Comparison of ENCODE assay signal across 15 cellular contexts in genomic region chr12:59452259-59452658, GRCh38.
DNase-seq lines count a peak whose midpoint lies in the region; ATAC-seq, FAIRE-seq and TF ChIP-seq lines count a peak whose summit lies in the region.
"Had no signal": no experiment of that assay in that cellular context is flagged by ENCODE, and none has a peak within 500 bp of the region (broad histone marks: within the 10 kb centered on the region; RNA-seq: fewer than 3 reads in every experiment).

No MANE protein-coding gene starts in this region.

- DNase-seq in right lobe of liver (no peak), HepG2 (ENCODE audit: low spot score) (no peak), mammary epithelial cell (peak; percentile 77), kidney glomerular epithelial cell (lab: John Stamatoyannopoulos, UW) (peak; percentile 62), GM13977 (ENCODE audit: low spot score) (no peak), NCI-H748 (lab: John Stamatoyannopoulos, UW; ENCODE audit: unreplicated experiment) (no peak), vagina (ENCODE audit: extremely low spot score in 2 of 2) (no peak)
- no peak for DNase-seq in activated CD4-positive, CD25-positive, alpha-beta regulatory T cell treated with anti-CD3 and anti-CD28 coated beads, Interleukin-2, amount 50 U/mL, for 72 hours
- DNase-seq: 8988T; activated B cell treated with CpG ODN at 0.5 μM for 24 hours; NCI-H345; SHP77; stimulated activated CD4-positive, alpha-beta T cell treated with anti-CD3 and anti-CD28 coated beads, Interleukin-4, amount 100 ng/mL, for 24 hours; stomach had no signal

- TF ChIP-seq EP300 in HepG2 (IDR thresholded peaks at IDR 0.05; ENCODE audit: low read depth in 2 of 2, low read length in 2 of 2) (no peak), HepG2 (CRISPR knock-in tag; IDR thresholded peaks at IDR 0.05; ENCODE audit: borderline replicate concordance) (no peak)

- H3K4me3 ChIP-seq in right lobe of liver (no peak overlapping the region), HepG2 (replicated peaks in 1 of 3; ENCODE audit: insufficient read depth in 1 of 3, low read depth in 2 of 3, low read length in 3 of 3) (no peak overlapping the region), mammary epithelial cell (replicated peaks in 1 of 3; ENCODE audit: insufficient read depth in 1 of 3, low read depth in 2 of 3, low read length in 3 of 3) (no peak overlapping the region), vagina (no peak overlapping the region)
- H3K4me3 ChIP-seq: stomach had no signal

- TF ChIP-seq CTCF in right lobe of liver (IDR thresholded peaks at IDR 0.05) (no peak), HepG2 (CRISPR knock-in tag; IDR thresholded peaks at IDR 0.05) (no peak), mammary epithelial cell (conservative IDR thresholded peaks at IDR 0.05 in 1 of 2, IDR thresholded peaks at IDR 0.05 in 1 of 2; ENCODE audit: extremely low read depth in 1 of 2, insufficient read depth in 1 of 2, low read depth in 1 of 2, low read length in 2 of 2) (no peak), GM13977 (IDR thresholded peaks at IDR 0.05; ENCODE audit: extremely low read depth, insufficient read depth, missing control alignments) (no peak), vagina (IDR thresholded peaks at IDR 0.05) (no peak)

- H3K9ac ChIP-seq in HepG2 (ENCODE audit: insufficient read depth, low read depth, low read length) (no peak overlapping the region), mammary epithelial cell (ENCODE audit: insufficient read depth, low read length) (no peak overlapping the region)

- H3K27me3 ChIP-seq in right lobe of liver (no peaks in the 10 kb centered on the region), HepG2 (ENCODE audit: control insufficient read depth in 1 of 2, insufficient read depth in 2 of 2, low read length in 2 of 2) (no peaks in the 10 kb centered on the region; a peak in 1 of 5 replicates), mammary epithelial cell (ENCODE audit: insufficient read depth, low read length) (no peaks in the 10 kb centered on the region), vagina (no peaks in the 10 kb centered on the region)
- H3K27me3 ChIP-seq: stomach had no signal

- H2AFZ ChIP-seq in HepG2 (ENCODE audit: low read length): no peak overlapping the region
- no peak overlapping the region for H2AFZ ChIP-seq in mammary epithelial cell (ENCODE audit: low read depth, low read length)

- dilution Hi-C loops in mammary epithelial cell (cut with HindIII; ENCODE audit: low sequenced_read_pairs): no loop called here

- no peak overlapping the region for H3K27ac ChIP-seq in right lobe of liver
- H3K27ac ChIP-seq in HepG2 (ENCODE audit: extremely low read length, insufficient read depth, low read length): no peak overlapping the region
- H3K27ac ChIP-seq in mammary epithelial cell (ENCODE audit: insufficient read depth, low read depth, low read length): no peak overlapping the region
- no peak overlapping the region for H3K27ac ChIP-seq in vagina
- H3K27ac ChIP-seq: stomach had no signal

- BruUV-seq in HepG2 (replicated peaks; lab: Mats Ljungman, UMichigan) (no TSS peak), mammary epithelial cell (replicated peaks; lab: Mats Ljungman, UMichigan) (no TSS peak)

- CTCF ChIA-PET in HepG2 (lab: Yijun Ruan, JAX; ENCODE audit: low intra/inter-chr PET ratio, low total read pairs) (no interaction called here), mammary epithelial cell (lab: Charles Lee; ENCODE audit: low non-redundant PET) (no interaction called here)

- in situ Hi-C loops in HepG2 (cut with HindIII; ENCODE audit: extremely low pct_ligation_motif_present, low pct_unique_long_range_greater_than_20kb) (no loop called here), mammary epithelial cell (cut with MboI; ENCODE audit: low sequenced_read_pairs in 2 of 2) (no loop called here), GM13977 (cut with MboI; ENCODE audit: low pct_unique_long_range_greater_than_20kb, low sequenced_read_pairs, unreplicated experiment) (no loop called here)

- no peaks in the 10 kb centered on the region for H3K79me2 ChIP-seq in HepG2 (ENCODE audit: insufficient read depth, low read length)
- H3K79me2 ChIP-seq in mammary epithelial cell (ENCODE audit: insufficient read depth, low read length): no peaks in the 10 kb centered on the region

- no peak for FAIRE-seq in HepG2 (lab: Jason Lieb, UNC)
- FAIRE-seq: endometrium had no signal

- TF ChIP-seq POLR2A in right lobe of liver (IDR thresholded peaks at IDR 0.05) (no peak), HepG2 (IDR thresholded peaks at IDR 0.05; ENCODE audit: insufficient read depth in 1 of 2, low read depth in 2 of 2, low read length in 2 of 2) (no peak), vagina (IDR thresholded peaks at IDR 0.05) (no peak)

- H4K20me1 ChIP-seq in HepG2 (ENCODE audit: insufficient read depth, low read length) (no peaks in the 10 kb centered on the region), mammary epithelial cell (ENCODE audit: insufficient read depth, low read length) (no peaks in the 10 kb centered on the region)

- WGBS in right lobe of liver (ENCODE audit: insufficient coverage, low coverage, low lambda C conversion rate, missing lambda C conversion rate): 42% methylated on average over 1 of the region's 1 CpG
- 0% methylated on average over 1 of the region's 1 CpG for WGBS in HepG2 (ENCODE audit: low lambda C conversion rate)
- WGBS in mammary epithelial cell (ENCODE audit: low coverage, missing lambda C conversion rate): 73% methylated on average over 1 of the region's 1 CpG

- POLR2A ChIA-PET in HepG2 (lab: Yijun Ruan, JAX): no interaction called here

- H3K4me1 ChIP-seq in right lobe of liver: no peaks in the 10 kb centered on the region
- H3K4me1 ChIP-seq in HepG2 (ENCODE audit: insufficient read depth, low read length): no peaks in the 10 kb centered on the region
- H3K4me1 ChIP-seq in mammary epithelial cell (ENCODE audit: insufficient read depth, low read length): peaks cover 5% of the 10 kb centered on the region
- no peaks in the 10 kb centered on the region for H3K4me1 ChIP-seq in vagina

- no peaks in the 10 kb centered on the region for H3K9me3 ChIP-seq in right lobe of liver
- H3K9me3 ChIP-seq in HepG2 (ENCODE audit: low read length): peaks cover 20% of the 10 kb centered on the region
- H3K9me3 ChIP-seq in mammary epithelial cell (replicated peaks; ENCODE audit: insufficient read depth, low read length): no peaks in the 10 kb centered on the region
- no peaks in the 10 kb centered on the region for H3K9me3 ChIP-seq in vagina

- ATAC-seq in right lobe of liver (peak in 3 of 4 donors; percentile 38 to 71 (median 42)), HepG2 (no peak)

- no peaks in the 10 kb centered on the region for H3K36me3 ChIP-seq in right lobe of liver
- H3K36me3 ChIP-seq in HepG2 (replicated peaks in 1 of 2; ENCODE audit: control insufficient read depth in 1 of 2, insufficient read depth in 2 of 2, low read length in 2 of 2): no peaks in the 10 kb centered on the region
- no peaks in the 10 kb centered on the region for H3K36me3 ChIP-seq in mammary epithelial cell (ENCODE audit: insufficient read depth, low read length)
- no peaks in the 10 kb centered on the region for H3K36me3 ChIP-seq in vagina
- H3K36me3 ChIP-seq: stomach had no signal

- TF ChIP-seq RAD21 in HepG2 (CRISPR knock-in tag; IDR thresholded peaks at IDR 0.05): no peak

- intact Hi-C loops in right lobe of liver (cut with DNase I) (no loop called here), HepG2 (cut with micrococcal nuclease; ENCODE audit: unreplicated experiment) (no loop called here), mammary epithelial cell (cut with micrococcal nuclease) (no loop called here), vagina (cut with DNase I) (no loop called here)

- no peak overlapping the region for H3K4me2 ChIP-seq in HepG2 (ENCODE audit: low read depth, low read length)
- H3K4me2 ChIP-seq in mammary epithelial cell (ENCODE audit: insufficient read depth, low read depth, low read length): peak overlapping the region; percentile 25

TF ChIP-seq in HepG2, 621 proteins besides CTCF, POLR2A, EP300 and RAD21 (continues in another document):
- TF ChIP-seq ZFP62 (CRISPR knock-in tag; IDR thresholded peaks at IDR 0.05): no peak
- TF ChIP-seq IKZF5 (CRISPR knock-in tag; IDR thresholded peaks at IDR 0.05): no peak
- no peak for TF ChIP-seq HDAC2 (CRISPR knock-in tag; IDR thresholded peaks at IDR 0.05)
- TF ChIP-seq ZBTB20 (CRISPR knock-in tag; IDR thresholded peaks at IDR 0.05; ENCODE audit: borderline replicate concordance, low read depth): no peak
- no peak for TF ChIP-seq PAX8 (CRISPR knock-in tag; IDR thresholded peaks at IDR 0.05; ENCODE audit: borderline replicate concordance)
- no peak for TF ChIP-seq FOXA3 (CRISPR knock-in tag; IDR thresholded peaks at IDR 0.05)
- no peak for TF ChIP-seq MTERF4 (CRISPR knock-in tag; IDR thresholded peaks at IDR 0.05)
- no peak for TF ChIP-seq ZNF484 (CRISPR knock-in tag; IDR thresholded peaks at IDR 0.05; ENCODE audit: borderline replicate concordance, low read depth)
- no peak for TF ChIP-seq ZNF333 (CRISPR knock-in tag; IDR thresholded peaks at IDR 0.05; ENCODE audit: borderline replicate concordance)
- no peak for TF ChIP-seq PRPF4 (IDR thresholded peaks at IDR 0.05; ENCODE audit: low read depth, low read length, poor library complexity, severe bottlenecking)
- no peak for TF ChIP-seq SRY (CRISPR knock-in tag; IDR thresholded peaks at IDR 0.05)

Comparison
In these comparisons a context has a peak if more than half of its experiments do, and no peak if none do; other contexts are left out.
1. DNase-seq: peak in mammary epithelial cell (single experiment) and kidney glomerular epithelial cell (single experiment); none in right lobe of liver (0 of 3), HepG2 (single experiment), GM13977 (single experiment), NCI-H748 (single experiment), vagina (0 of 2) and activated CD4-positive, CD25-positive, alpha-beta regulatory T cell treated with anti-CD3 and anti-CD28 coated beads, Interleukin-2, amount 50 U/mL, for 72 hours (single experiment).